ENCODE assay signal across 18 cellular contexts in the genomic region with DNA sequence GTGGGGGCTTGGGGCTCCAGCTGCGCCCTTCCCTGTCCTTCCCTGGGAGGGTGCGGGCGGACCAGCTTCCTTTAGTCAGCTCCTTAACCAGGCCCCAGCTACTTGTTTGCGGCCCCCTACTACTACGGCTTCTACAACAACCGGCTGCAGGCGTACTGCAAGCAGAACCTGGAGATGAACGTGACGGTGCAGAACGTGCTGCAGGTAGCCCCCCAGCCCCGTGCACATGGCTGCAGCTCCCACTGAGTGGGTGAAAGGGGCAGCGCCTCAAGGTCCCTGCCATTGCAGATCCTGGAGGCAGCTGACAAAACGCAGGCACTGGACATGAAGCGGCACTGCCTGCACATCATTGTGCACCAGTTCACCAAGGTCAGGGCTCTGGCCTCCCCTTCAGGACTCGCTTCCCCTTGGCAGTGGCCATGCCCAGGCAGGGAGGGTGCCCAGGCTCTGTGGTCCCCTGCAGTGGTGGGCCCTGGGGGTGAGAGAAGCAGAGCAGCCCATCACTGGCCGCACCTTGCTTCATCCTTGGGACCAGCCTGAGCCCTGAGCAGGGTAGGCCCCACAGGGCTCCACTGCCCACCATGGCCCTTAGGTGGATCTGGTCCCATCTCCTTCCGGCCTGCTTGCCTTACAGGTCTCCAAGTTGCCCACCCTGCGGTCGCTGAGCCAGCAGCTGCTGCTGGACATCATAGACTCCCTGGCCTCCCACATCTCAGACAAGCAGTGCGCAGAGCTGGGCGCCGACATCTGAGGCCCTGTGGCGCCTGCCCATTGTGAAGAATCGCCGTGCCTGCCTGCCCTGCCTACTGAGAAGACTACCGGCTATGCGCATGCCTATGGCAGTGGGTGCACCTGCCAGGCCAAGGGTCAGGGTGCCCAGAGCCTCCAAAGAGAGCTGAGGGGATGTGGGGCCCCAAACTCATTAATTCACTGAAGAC. TPM values are rescaled to one million over a fixed set of nuclear protein-coding genes. Genes with fewer than 3 reads are reported as not detected.
A peak's percentile ranks its signal among the peaks of the same experiment; 100 is the strongest.
DNase-seq lines count a peak whose midpoint lies in the region; ATAC-seq, FAIRE-seq and TF ChIP-seq lines count a peak whose summit lies in the region.
"Had no signal": no experiment of that assay in that cellular context is flagged by ENCODE, and none has a peak within 500 bp of the region (broad histone marks: within the 10 kb centered on the region; RNA-seq: fewer than 3 reads in every experiment).

No MANE protein-coding gene starts in this region.

- peaks cover 17% of the 10 kb centered on the region for H3K4me1 Mint-ChIP-seq in central memory CD8-positive, alpha-beta T cell

- FAIRE-seq in GM12891 (lab: Jason Lieb, UNC): no peak

- H3K36me3 Mint-ChIP-seq in central memory CD8-positive, alpha-beta T cell (ENCODE audit: insufficient read depth): peaks cover 24% of the 10 kb centered on the region

- intact Hi-C loops in PC-9 (cut with micrococcal nuclease; ENCODE audit: unreplicated experiment): no loop called here

- no peak for TF ChIP-seq CTCF in HEK293 (tag by site-specific recombination; IDR thresholded peaks at IDR 0.05)
- no peak for TF ChIP-seq CTCF in osteoblast (IDR thresholded peaks at IDR 0.05; ENCODE audit: extremely low read depth, low read depth, low read length)
- no peak for TF ChIP-seq CTCF in PC-9 (conservative IDR thresholded peaks at IDR 0.05)
- TF ChIP-seq CTCF in hepatocyte (IDR thresholded peaks at IDR 0.05; ENCODE audit: poor library complexity): no peak

- DNase-seq in GM12891 (ENCODE audit: insufficient read length, low spot score) (no peak), osteoblast (ENCODE audit: insufficient read length, low spot score, missing footprints) (peak; percentile 79), PC-9 (no peak), hepatocyte (ENCODE audit: low spot score) (no peak)
- DNase-seq in central memory CD8-positive, alpha-beta T cell (ENCODE audit: low spot score in 2 of 2): no peak
- DNase-seq: ACHN, H9, KBM-7, NCI-H1105, NCI-H1694, NCI-H510A, NCI-H82, PC-3 had no signal

- no peaks in the 10 kb centered on the region for H3K4me1 ChIP-seq in HEK293 (ENCODE audit: control insufficient read depth, insufficient read depth, low read length)
- H3K4me1 ChIP-seq in osteoblast (ENCODE audit: insufficient read depth, low read length): peaks cover 14% of the 10 kb centered on the region
- H3K4me1 ChIP-seq in PC-9 (replicated peaks; ENCODE audit: insufficient read depth): no peaks in the 10 kb centered on the region
- H3K4me1 ChIP-seq in hepatocyte (ENCODE audit: insufficient read depth): peaks cover 11% of the 10 kb centered on the region

- H4K20me1 ChIP-seq in osteoblast (ENCODE audit: insufficient read depth, low read length) (peaks cover 11% of the 10 kb centered on the region), PC-9 (ENCODE audit: insufficient read depth) (no peaks in the 10 kb centered on the region), hepatocyte (ENCODE audit: insufficient read depth, poor library complexity, severe bottlenecking) (no peaks in the 10 kb centered on the region)

- WGBS in hepatocyte (ENCODE audit: low lambda C conversion rate, missing lambda C conversion rate): 94% methylated on average over 25 of the region's 27 CpGs

- no peak overlapping the region for H3K4me3 Mint-ChIP-seq in central memory CD8-positive, alpha-beta T cell
- H3K4me3 Mint-ChIP-seq: H9 had no signal

- no peaks in the 10 kb centered on the region for H3F3A ChIP-seq in PC-9 (ENCODE audit: insufficient read depth, low read depth)

- H2AFZ ChIP-seq in osteoblast (ENCODE audit: low read length) (no peak overlapping the region), PC-9 (no peak overlapping the region), hepatocyte (no peak overlapping the region)

- H3K27ac Mint-ChIP-seq in central memory CD8-positive, alpha-beta T cell (ENCODE audit: low read depth): peak overlapping the region; percentile 35
- H3K27ac Mint-ChIP-seq: H9 had no signal

- TF ChIP-seq POLR2A in GM12891 (IDR thresholded peaks at IDR 0.05; ENCODE audit: low read depth, low read length): peak; percentile 5; the same call in 1 of the 2 replicates

- no peak for ATAC-seq in central memory CD8-positive, alpha-beta T cell (replicated peaks; ENCODE audit: extremely low read depth, poor library complexity, severe bottlenecking)
- ATAC-seq in HG03159 (IDR thresholded peaks at IDR 0.05; ENCODE audit: unreplicated experiment): no peak
- ATAC-seq: PC-3 had no signal

- H3K27me3 Mint-ChIP-seq in central memory CD8-positive, alpha-beta T cell: no peaks in the 10 kb centered on the region

- BruUV-seq in PC-9 (replicated peaks; lab: Mats Ljungman, UMichigan): no TSS peak

- H3K27ac ChIP-seq in HEK293 (ENCODE audit: extremely low read depth, low read depth, low read length) (no peak overlapping the region), osteoblast (ENCODE audit: low read depth, low read length) (no peak overlapping the region), PC-9 (no peak overlapping the region), hepatocyte (no peak overlapping the region)
- H3K27ac ChIP-seq: C4-2B, SJSA1 had no signal

- H3K4me2 ChIP-seq in osteoblast (ENCODE audit: insufficient read depth, low read length) (no peak overlapping the region), PC-9 (no peak overlapping the region), hepatocyte (no peak overlapping the region)

- H3K36me3 ChIP-seq in HEK293 (ENCODE audit: control insufficient read depth in 2 of 2, insufficient read depth in 1 of 2, low read length in 2 of 2) (peaks cover 0 to 88% of the 10 kb centered on the region in 2 experiments; a peak in 1 of 3 replicates), osteoblast (ENCODE audit: insufficient read depth, low read length) (peaks cover 47% of the 10 kb centered on the region), PC-9 (ENCODE audit: low read depth) (no peaks in the 10 kb centered on the region), hepatocyte (replicated peaks; ENCODE audit: insufficient read depth, low read depth) (no peaks in the 10 kb centered on the region)

- H3K9me3 Mint-ChIP-seq in central memory CD8-positive, alpha-beta T cell: no peaks in the 10 kb centered on the region
- H3K9me3 Mint-ChIP-seq: H9 had no signal

- no peaks in the 10 kb centered on the region for H3K9me3 ChIP-seq in HEK293 (ENCODE audit: control insufficient read depth, insufficient read depth, low read depth, low read length)
- no peaks in the 10 kb centered on the region for H3K9me3 ChIP-seq in osteoblast (ENCODE audit: low read depth, low read length)
- no peaks in the 10 kb centered on the region for H3K9me3 ChIP-seq in PC-9 (ENCODE audit: insufficient read depth, low read depth)
- H3K9me3 ChIP-seq in hepatocyte (ENCODE audit: low read depth): no peaks in the 10 kb centered on the region
- H3K9me3 ChIP-seq: SJSA1 had no signal

- no peaks in the 10 kb centered on the region for H3K27me3 ChIP-seq in osteoblast (ENCODE audit: insufficient read depth, low read length)
- H3K27me3 ChIP-seq in PC-9 (ENCODE audit: insufficient read depth, low read depth): no peaks in the 10 kb centered on the region
- no peaks in the 10 kb centered on the region for H3K27me3 ChIP-seq in hepatocyte
- H3K27me3 ChIP-seq: SJSA1 had no signal

- H3K9me2 ChIP-seq in PC-9 (ENCODE audit: insufficient read depth) (no peaks in the 10 kb centered on the region), hepatocyte (replicated peaks; ENCODE audit: insufficient read depth) (no peaks in the 10 kb centered on the region)

- H3K79me2 ChIP-seq in osteoblast (ENCODE audit: insufficient read depth, low read length): peaks cover 21% of the 10 kb centered on the region
- H3K79me2 ChIP-seq in PC-9 (ENCODE audit: low read depth): peaks cover 15% of the 10 kb centered on the region
- H3K79me2 ChIP-seq in hepatocyte: peaks cover 20% of the 10 kb centered on the region

- no peak overlapping the region for H3K4me3 ChIP-seq in HEK293 (ENCODE audit: low read depth, low read length)
- H3K4me3 ChIP-seq in osteoblast (ENCODE audit: insufficient read depth, low read length): no peak overlapping the region
- H3K4me3 ChIP-seq in PC-9: no peak overlapping the region
- no peak overlapping the region for H3K4me3 ChIP-seq in hepatocyte
- H3K4me3 ChIP-seq: SJSA1 had no signal

- POLR2A ChIA-PET in HEK293 (lab: Yijun Ruan, JAX) (interaction anchor here (0.6 to 3.0 kb wide), 2 partner anchors 14 to 15 kb away, joined by 3 to 13 read pairs; a partner anchor contains a TSS), PC-9 (lab: Charles Lee; ENCODE audit: unreplicated experiment) (interaction anchor here (0.6 kb wide), 1 partner anchor 116 kb away, joined by 10 read pairs; no protein-coding TSS in a partner anchor)

- CTCF ChIA-PET in HEK293 (lab: Yijun Ruan, JAX): interaction anchor here (0.8 kb wide), 1 partner anchor 111 kb away, joined by 3 read pairs; no protein-coding TSS in a partner anchor
- CTCF ChIA-PET in PC-9 (lab: Charles Lee): no interaction called here

TF ChIP-seq in GM12891, 5 proteins besides CTCF, POLR2A, EP300 and RAD21:
- TF ChIP-seq PAX5 (IDR thresholded peaks at IDR 0.05; ENCODE audit: insufficient read depth, low read length, severe bottlenecking): no peak
- TF ChIP-seq POU2F2 (IDR thresholded peaks at IDR 0.05; ENCODE audit: low read depth, low read length): no peak
TF ChIP-seq in GM12891: peak in this region for 0.

TF ChIP-seq in HEK293, 187 proteins besides CTCF, POLR2A, EP300 and RAD21:
- TF ChIP-seq ZNF596 (tag by site-specific recombination; IDR thresholded peaks at IDR 0.05) (no peak), ZNF600 (tag by site-specific recombination; IDR thresholded peaks at IDR 0.05) (peak; percentile 65)

RNA-seq across cellular contexts. Expression of a gene that starts 5.1 kb away (rescaled TPM):
- 18.9 TPM for polyA plus RNA-seq in GM12891 (2012; ENCODE audit: low read depth, missing spikeins)
- total RNA-seq in osteoblast: 23.9 and 24.2 TPM in 2 replicates
- total RNA-seq in PC-9 (2021): 16.4 and 17.0 TPM in 2 replicates
- total RNA-seq in hepatocyte: 26.2 and 38.4 TPM in 2 replicates
- polyA plus RNA-seq in hepatocyte: 40.5 and 41.2 TPM in 2 replicates

RNA-seq across cellular contexts. Expression of a gene that starts 14.8 kb away (rescaled TPM):
- 18.2 TPM for polyA plus RNA-seq in GM12891 (2012; ENCODE audit: low read depth, missing spikeins)
- total RNA-seq in osteoblast: 56.8 and 58.0 TPM in 2 replicates
- 23.2 and 23.4 TPM in 2 replicates for total RNA-seq in PC-9 (2021)
- 28.1 and 41.3 TPM in 2 replicates for total RNA-seq in hepatocyte
- 50.4 and 65.4 TPM in 2 replicates for polyA plus RNA-seq in hepatocyte

RNA-seq across cellular contexts. Expression of a gene that starts 18.1 kb away (rescaled TPM):
- 0.15 TPM for polyA plus RNA-seq in GM12891 (2012; ENCODE audit: low read depth, missing spikeins)
- total RNA-seq in osteoblast: 3.2 and 5.1 TPM in 2 replicates
- total RNA-seq in PC-9 (2021): 2.4 and 2.7 TPM in 2 replicates
- total RNA-seq in hepatocyte: 3.3 and 14.4 TPM in 2 replicates
- polyA plus RNA-seq in hepatocyte: 8.0 and 12.9 TPM in 2 replicates
- total RNA-seq: H9 had no signal

RNA-seq across cellular contexts. Expression of a gene that starts 29.8 kb away (rescaled TPM):
- polyA plus RNA-seq in GM12891 (2012; ENCODE audit: low read depth, missing spikeins): 0.98 TPM
- 0.59 and 0.72 TPM in 2 replicates for total RNA-seq in osteoblast
- 6.9 and 7.4 TPM in 2 replicates for total RNA-seq in PC-9 (2021)
- 1.3 and 3.1 TPM in 2 replicates for total RNA-seq in hepatocyte
- polyA plus RNA-seq in hepatocyte: 1.7 and 2.1 TPM in 2 replicates
- total RNA-seq: SJSA1 had no signal

RNA-seq across cellular contexts. Expression of a gene that starts 35.5 kb away (rescaled TPM):
- 0.05 TPM for polyA plus RNA-seq in GM12891 (2012; ENCODE audit: low read depth, missing spikeins)
- total RNA-seq in osteoblast (under 0.01 and 0.36 TPM in 2 replicates), PC-9 (2021) (not detected in 2 replicates), hepatocyte (89.9 and 140 TPM in 2 replicates)
- 494 and 496 TPM in 2 replicates for polyA plus RNA-seq in hepatocyte
- total RNA-seq: G401, PC-3, SJSA1 had no signal
